ENCODE assay signal across 8 cellular contexts in the genomic region with DNA sequence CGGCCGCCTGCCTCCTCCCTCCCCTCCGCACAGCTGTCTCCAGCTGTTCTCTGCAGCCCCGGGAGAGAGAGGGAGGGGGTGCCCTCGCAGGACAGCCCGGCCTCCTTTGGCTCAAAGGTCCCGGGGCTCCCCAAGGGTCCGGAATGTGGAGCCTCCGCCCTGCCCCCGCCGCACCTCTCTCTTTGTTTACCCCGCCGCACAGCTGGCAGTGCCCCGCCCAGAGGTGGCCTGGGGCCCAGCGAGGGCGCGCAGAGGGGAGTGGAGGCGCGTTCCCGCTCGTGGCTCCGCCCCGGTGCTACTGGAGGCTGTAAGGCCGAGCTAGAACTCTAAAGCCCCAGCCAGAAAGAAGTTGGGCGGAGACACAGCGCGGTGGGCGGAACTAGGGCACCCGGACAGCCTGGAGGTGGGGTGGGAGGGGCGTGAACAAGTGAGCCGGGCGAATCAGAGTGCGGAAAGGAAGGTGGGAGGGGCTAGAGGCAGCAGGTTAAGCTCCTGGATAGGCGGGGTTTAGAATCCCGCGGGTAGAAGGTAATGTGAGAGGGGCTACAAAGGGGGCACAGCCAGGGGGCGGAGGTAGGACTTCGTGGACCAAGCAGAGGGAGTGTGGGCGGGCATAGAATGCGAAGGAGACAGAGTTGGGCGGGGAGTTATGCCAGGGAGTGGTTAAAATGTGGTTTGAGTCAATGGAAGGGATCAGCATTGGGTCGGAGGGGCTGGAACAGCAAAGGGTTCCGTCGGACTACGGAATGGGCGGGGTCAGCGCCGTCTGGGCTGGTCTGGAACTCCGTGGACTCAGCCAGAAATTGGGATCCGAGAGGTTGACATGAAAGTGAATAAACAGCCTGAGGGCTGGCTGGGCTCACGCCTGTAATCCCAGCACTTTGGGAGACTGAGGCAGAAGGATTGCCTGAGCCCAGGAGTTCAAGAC. TPM values are rescaled to one million over a fixed set of nuclear protein-coding genes. Genes with fewer than 3 reads are reported as not detected.
DNase-seq lines count a peak whose midpoint lies in the region; ATAC-seq and TF ChIP-seq lines count a peak whose summit lies in the region.

No MANE protein-coding gene starts in this region.

- no peaks in the 10 kb centered on the region for H3K36me3 ChIP-seq in colonic mucosa

- H3K9ac ChIP-seq in colonic mucosa (ENCODE audit: low read depth in 2 of 2, low read length in 2 of 2), result peak overlapping the region; percentile 33 to 83

- peak overlapping the region; percentile 44 for H3K4me3 ChIP-seq in AG09309 (ENCODE audit: control insufficient read depth, low read depth, low read length)
- H3K4me3 ChIP-seq in colonic mucosa, result peak overlapping the region; percentile 23

- H3K27ac ChIP-seq in colonic mucosa (peak overlapping the region; percentile 99), layer of hippocampus (ENCODE audit: low read depth, low read length) (peak overlapping the region; percentile 67)

- TF ChIP-seq CTCF in AG09309 (IDR thresholded peaks at IDR 0.05; ENCODE audit: control insufficient read depth, insufficient read depth, low read depth, low read length, missing control alignments) (no peak), colonic mucosa (IDR thresholded peaks at IDR 0.05) (no peak)

- H3K27me3 ChIP-seq in colonic mucosa (peaks cover 18% of the 10 kb centered on the region), layer of hippocampus (ENCODE audit: control insufficient read depth, insufficient read depth, low read length) (peaks cover 2% of the 10 kb centered on the region)

- H3K9me3 ChIP-seq in colonic mucosa, result no peaks in the 10 kb centered on the region

- DNase-seq in AG09309 (ENCODE audit: low read depth), result peak; percentile 54
- DNase-seq in NCI-H510A (lab: John Stamatoyannopoulos, UW), result peak; percentile 94
- DNase-seq in activated CD4-positive, alpha-beta T cell treated with anti-CD3 and anti-CD28 coated beads for 48 hours, result peak; percentile 99
- DNase-seq in colonic mucosa, result peak; percentile 100
- peak; percentile 92 to 95 for DNase-seq in stimulated activated CD4-positive, alpha-beta T cell treated with anti-CD3 and anti-CD28 coated beads, Interleukin-1b, Interleukin-23, amount 100 ng/mL, for 4 hours (ENCODE audit: low read depth in 2 of 2)

- ATAC-seq in GM19035 (IDR thresholded peaks at IDR 0.05; ENCODE audit: unreplicated experiment), result peak; percentile 66
- ATAC-seq in HG03354 (IDR thresholded peaks at IDR 0.05; ENCODE audit: poor library complexity, severe bottlenecking, unreplicated experiment), result peak; percentile 79

- intact Hi-C loops in colonic mucosa (cut with DNase I), result no loop called here

- peaks cover 43% of the 10 kb centered on the region for H3K4me1 ChIP-seq in colonic mucosa

RNA-seq across cellular contexts. Expression of a gene that starts 2.8 kb away (rescaled TPM):
- total RNA-seq in colonic mucosa, result 100 to 1,000 TPM; 143 to 231 TPM

RNA-seq across cellular contexts. Expression of a gene that starts 27.3 kb away (rescaled TPM):
- total RNA-seq in colonic mucosa, result 10 to 100 TPM; 53.6 to 87.8 TPM

Comparison
In these comparisons a context has a peak if more than half of its experiments do, and no peak if none do; other contexts are left out.
1. Peak in every context shown above with its lines: DNase-seq, ATAC-seq, H3K4me3 ChIP-seq and H3K27ac ChIP-seq.